Comparison of ENCODE assay signal across 1 cellular context in genomic region chr19:58278156-58279041, GRCh38.
TF ChIP-seq lines count a peak whose summit lies in the region.

TSS of gene ZNF8 (plus strand) at chr19:58278955. CDS start at chr19:58279082, 127 bp downstream.

TF ChIP-seq in WTC11, 78 proteins besides CTCF, POLR2A, EP300 and RAD21 (continued from another document and continues in another):
- TF ChIP-seq ZNF532 (CRISPR knock-in tag; IDR thresholded peaks at IDR 0.05; ENCODE audit: borderline replicate concordance) = no peak
- TF ChIP-seq, protein P1, sequence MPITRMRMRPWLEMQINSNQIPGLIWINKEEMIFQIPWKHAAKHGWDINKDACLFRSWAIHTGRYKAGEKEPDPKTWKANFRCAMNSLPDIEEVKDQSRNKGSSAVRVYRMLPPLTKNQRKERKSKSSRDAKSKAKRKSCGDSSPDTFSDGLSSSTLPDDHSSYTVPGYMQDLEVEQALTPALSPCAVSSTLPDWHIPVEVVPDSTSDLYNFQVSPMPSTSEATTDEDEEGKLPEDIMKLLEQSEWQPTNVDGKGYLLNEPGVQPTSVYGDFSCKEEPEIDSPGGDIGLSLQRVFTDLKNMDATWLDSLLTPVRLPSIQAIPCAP (CRISPR knock-in tag; IDR thresholded peaks at IDR 0.05) = no peak
- no peak for TF ChIP-seq MXD4 (CRISPR knock-in tag; IDR thresholded peaks at IDR 0.05; ENCODE audit: borderline replicate concordance)
- no peak for TF ChIP-seq ARID4B (CRISPR knock-in tag; IDR thresholded peaks at IDR 0.05; ENCODE audit: borderline replicate concordance)
- TF ChIP-seq, protein P2, sequence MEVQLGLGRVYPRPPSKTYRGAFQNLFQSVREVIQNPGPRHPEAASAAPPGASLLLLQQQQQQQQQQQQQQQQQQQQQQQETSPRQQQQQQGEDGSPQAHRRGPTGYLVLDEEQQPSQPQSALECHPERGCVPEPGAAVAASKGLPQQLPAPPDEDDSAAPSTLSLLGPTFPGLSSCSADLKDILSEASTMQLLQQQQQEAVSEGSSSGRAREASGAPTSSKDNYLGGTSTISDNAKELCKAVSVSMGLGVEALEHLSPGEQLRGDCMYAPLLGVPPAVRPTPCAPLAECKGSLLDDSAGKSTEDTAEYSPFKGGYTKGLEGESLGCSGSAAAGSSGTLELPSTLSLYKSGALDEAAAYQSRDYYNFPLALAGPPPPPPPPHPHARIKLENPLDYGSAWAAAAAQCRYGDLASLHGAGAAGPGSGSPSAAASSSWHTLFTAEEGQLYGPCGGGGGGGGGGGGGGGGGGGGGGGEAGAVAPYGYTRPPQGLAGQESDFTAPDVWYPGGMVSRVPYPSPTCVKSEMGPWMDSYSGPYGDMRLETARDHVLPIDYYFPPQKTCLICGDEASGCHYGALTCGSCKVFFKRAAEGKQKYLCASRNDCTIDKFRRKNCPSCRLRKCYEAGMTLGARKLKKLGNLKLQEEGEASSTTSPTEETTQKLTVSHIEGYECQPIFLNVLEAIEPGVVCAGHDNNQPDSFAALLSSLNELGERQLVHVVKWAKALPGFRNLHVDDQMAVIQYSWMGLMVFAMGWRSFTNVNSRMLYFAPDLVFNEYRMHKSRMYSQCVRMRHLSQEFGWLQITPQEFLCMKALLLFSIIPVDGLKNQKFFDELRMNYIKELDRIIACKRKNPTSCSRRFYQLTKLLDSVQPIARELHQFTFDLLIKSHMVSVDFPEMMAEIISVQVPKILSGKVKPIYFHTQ (CRISPR knock-in tag; IDR thresholded peaks at IDR 0.05) = no peak
- peak; percentile 30; the same call in 1 of the 2 replicates for TF ChIP-seq USF1 (CRISPR knock-in tag; IDR thresholded peaks at IDR 0.05)
- TF ChIP-seq ZNF671 (CRISPR knock-in tag; IDR thresholded peaks at IDR 0.05) = no peak
- TF ChIP-seq, protein P3, sequence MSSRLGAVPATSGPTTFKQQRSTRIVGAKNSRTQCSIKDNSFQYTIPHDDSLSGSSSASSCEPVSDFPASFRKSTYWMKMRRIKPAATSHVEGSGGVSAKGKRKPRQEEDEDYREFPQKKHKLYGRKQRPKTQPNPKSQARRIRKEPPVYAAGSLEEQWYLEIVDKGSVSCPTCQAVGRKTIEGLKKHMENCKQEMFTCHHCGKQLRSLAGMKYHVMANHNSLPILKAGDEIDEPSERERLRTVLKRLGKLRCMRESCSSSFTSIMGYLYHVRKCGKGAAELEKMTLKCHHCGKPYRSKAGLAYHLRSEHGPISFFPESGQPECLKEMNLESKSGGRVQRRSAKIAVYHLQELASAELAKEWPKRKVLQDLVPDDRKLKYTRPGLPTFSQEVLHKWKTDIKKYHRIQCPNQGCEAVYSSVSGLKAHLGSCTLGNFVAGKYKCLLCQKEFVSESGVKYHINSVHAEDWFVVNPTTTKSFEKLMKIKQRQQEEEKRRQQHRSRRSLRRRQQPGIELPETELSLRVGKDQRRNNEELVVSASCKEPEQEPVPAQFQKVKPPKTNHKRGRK (CRISPR knock-in tag; IDR thresholded peaks at IDR 0.05; ENCODE audit: borderline replicate concordance) = no peak
- TF ChIP-seq E2F5 (CRISPR knock-in tag; IDR thresholded peaks at IDR 0.05) = no peak
- TF ChIP-seq, protein P4, sequence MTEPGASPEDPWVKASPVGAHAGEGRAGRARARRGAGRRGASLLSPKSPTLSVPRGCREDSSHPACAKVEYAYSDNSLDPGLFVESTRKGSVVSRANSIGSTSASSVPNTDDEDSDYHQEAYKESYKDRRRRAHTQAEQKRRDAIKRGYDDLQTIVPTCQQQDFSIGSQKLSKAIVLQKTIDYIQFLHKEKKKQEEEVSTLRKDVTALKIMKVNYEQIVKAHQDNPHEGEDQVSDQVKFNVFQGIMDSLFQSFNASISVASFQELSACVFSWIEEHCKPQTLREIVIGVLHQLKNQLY (CRISPR knock-in tag; IDR thresholded peaks at IDR 0.05) = no peak
- no peak for TF ChIP-seq HMGA2 (CRISPR knock-in tag; IDR thresholded peaks at IDR 0.05)
- TF ChIP-seq, protein P5, sequence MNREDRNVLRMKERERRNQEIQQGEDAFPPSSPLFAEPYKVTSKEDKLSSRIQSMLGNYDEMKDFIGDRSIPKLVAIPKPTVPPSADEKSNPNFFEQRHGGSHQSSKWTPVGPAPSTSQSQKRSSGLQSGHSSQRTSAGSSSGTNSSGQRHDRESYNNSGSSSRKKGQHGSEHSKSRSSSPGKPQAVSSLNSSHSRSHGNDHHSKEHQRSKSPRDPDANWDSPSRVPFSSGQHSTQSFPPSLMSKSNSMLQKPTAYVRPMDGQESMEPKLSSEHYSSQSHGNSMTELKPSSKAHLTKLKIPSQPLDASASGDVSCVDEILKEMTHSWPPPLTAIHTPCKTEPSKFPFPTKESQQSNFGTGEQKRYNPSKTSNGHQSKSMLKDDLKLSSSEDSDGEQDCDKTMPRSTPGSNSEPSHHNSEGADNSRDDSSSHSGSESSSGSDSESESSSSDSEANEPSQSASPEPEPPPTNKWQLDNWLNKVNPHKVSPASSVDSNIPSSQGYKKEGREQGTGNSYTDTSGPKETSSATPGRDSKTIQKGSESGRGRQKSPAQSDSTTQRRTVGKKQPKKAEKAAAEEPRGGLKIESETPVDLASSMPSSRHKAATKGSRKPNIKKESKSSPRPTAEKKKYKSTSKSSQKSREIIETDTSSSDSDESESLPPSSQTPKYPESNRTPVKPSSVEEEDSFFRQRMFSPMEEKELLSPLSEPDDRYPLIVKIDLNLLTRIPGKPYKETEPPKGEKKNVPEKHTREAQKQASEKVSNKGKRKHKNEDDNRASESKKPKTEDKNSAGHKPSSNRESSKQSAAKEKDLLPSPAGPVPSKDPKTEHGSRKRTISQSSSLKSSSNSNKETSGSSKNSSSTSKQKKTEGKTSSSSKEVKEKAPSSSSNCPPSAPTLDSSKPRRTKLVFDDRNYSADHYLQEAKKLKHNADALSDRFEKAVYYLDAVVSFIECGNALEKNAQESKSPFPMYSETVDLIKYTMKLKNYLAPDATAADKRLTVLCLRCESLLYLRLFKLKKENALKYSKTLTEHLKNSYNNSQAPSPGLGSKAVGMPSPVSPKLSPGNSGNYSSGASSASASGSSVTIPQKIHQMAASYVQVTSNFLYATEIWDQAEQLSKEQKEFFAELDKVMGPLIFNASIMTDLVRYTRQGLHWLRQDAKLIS (CRISPR knock-in tag; IDR thresholded peaks at IDR 0.05; ENCODE audit: borderline replicate concordance) = no peak
- no peak for TF ChIP-seq SMAD4 (CRISPR knock-in tag; IDR thresholded peaks at IDR 0.05)
- no peak; the same call in 1 of the 2 replicates for TF ChIP-seq TEAD1 (CRISPR knock-in tag; IDR thresholded peaks at IDR 0.05)
- TF ChIP-seq, protein P6, sequence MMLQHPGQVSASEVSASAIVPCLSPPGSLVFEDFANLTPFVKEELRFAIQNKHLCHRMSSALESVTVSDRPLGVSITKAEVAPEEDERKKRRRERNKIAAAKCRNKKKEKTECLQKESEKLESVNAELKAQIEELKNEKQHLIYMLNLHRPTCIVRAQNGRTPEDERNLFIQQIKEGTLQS (CRISPR knock-in tag; conservative IDR thresholded peaks at IDR 0.05) = no peak
- TF ChIP-seq RORB (CRISPR knock-in tag; IDR thresholded peaks at IDR 0.05) = no peak
- no peak for TF ChIP-seq ATF2 (CRISPR knock-in tag; IDR thresholded peaks at IDR 0.05; ENCODE audit: borderline replicate concordance, low read depth)
- TF ChIP-seq TEAD4 (CRISPR knock-in tag; IDR thresholded peaks at IDR 0.05) = no peak
- no peak for TF ChIP-seq NR1H2 (CRISPR knock-in tag; IDR thresholded peaks at IDR 0.05)
- 0 out of 2 replicates have a peak, but pooled peaks have one; percentile 15 for TF ChIP-seq ESRRA (CRISPR knock-in tag; IDR thresholded peaks at IDR 0.05; ENCODE audit: borderline replicate concordance)
- TF ChIP-seq NFE2L1 (CRISPR knock-in tag; IDR thresholded peaks at IDR 0.05) = no peak
- no peak for TF ChIP-seq TCF7 (CRISPR knock-in tag; IDR thresholded peaks at IDR 0.05; ENCODE audit: low read depth)
- TF ChIP-seq, protein P7, sequence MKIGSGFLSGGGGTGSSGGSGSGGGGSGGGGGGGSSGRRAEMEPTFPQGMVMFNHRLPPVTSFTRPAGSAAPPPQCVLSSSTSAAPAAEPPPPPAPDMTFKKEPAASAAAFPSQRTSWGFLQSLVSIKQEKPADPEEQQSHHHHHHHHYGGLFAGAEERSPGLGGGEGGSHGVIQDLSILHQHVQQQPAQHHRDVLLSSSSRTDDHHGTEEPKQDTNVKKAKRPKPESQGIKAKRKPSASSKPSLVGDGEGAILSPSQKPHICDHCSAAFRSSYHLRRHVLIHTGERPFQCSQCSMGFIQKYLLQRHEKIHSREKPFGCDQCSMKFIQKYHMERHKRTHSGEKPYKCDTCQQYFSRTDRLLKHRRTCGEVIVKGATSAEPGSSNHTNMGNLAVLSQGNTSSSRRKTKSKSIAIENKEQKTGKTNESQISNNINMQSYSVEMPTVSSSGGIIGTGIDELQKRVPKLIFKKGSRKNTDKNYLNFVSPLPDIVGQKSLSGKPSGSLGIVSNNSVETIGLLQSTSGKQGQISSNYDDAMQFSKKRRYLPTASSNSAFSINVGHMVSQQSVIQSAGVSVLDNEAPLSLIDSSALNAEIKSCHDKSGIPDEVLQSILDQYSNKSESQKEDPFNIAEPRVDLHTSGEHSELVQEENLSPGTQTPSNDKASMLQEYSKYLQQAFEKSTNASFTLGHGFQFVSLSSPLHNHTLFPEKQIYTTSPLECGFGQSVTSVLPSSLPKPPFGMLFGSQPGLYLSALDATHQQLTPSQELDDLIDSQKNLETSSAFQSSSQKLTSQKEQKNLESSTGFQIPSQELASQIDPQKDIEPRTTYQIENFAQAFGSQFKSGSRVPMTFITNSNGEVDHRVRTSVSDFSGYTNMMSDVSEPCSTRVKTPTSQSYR (CRISPR knock-in tag; IDR thresholded peaks at IDR 0.05) = peak; percentile 87; the same call in 1 of the 2 replicates
- no peak for TF ChIP-seq JUN (CRISPR knock-in tag; IDR thresholded peaks at IDR 0.05)
